ENCODE assay signal across 14 cellular contexts in the genomic region with DNA sequence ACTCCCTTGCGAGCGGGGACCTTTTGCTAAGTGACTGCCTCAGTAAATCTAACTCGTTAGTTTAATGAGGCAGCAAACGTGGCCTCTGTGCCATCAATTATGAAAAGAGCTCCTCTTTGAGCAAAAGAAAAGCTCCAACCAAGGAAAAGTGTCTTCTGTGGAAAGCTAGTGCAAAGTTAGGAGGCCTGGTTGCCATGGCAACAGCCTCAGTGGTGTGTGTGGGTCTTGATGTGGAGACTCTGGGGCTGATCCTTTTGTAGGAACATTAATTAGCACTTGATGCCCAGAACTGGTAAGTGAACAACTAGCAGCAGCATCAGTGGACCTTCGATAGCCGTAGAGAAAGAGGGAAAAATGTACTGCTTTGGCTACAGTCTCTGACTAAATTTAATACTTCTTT.
DNase-seq lines count a peak whose midpoint lies in the region; ATAC-seq lines count a peak whose summit lies in the region.
"Had no signal": no experiment of that assay in that cellular context is flagged by ENCODE, and none has a peak within 500 bp of the region (broad histone marks: within the 10 kb centered on the region; RNA-seq: fewer than 3 reads in every experiment).

No MANE protein-coding gene starts in this region.

- DNase-seq in DMS 273 (lab: John Stamatoyannopoulos, UW; ENCODE audit: unreplicated experiment) = peak; percentile 35
- no peak for DNase-seq in DMS 273 treated with DMSO at 0.1 percent for 48 hours (lab: John Stamatoyannopoulos, UW)
- peak; percentile 30 for DNase-seq in Daoy (ENCODE audit: low read depth)
- DNase-seq in T-helper 2 cell treated with Interferon-gamma antibody and Interleukin-4, amounts not matched to agents 5 μg/mL and 100 μg/mL, for 36 hours (ENCODE audit: low spot score) = no peak
- no peak for DNase-seq in naive B cell
- DNase-seq in EL = no peak
- DNase-seq in pons (ENCODE audit: low spot score) = no peak
- DNase-seq: activated CD4-positive, alpha-beta T cell treated with anti-CD3 and anti-CD28 coated beads, Interleukin-2, amount 50 U/mL, for 48 hours; activated effector memory CD4-positive, alpha-beta T cell treated with Interleukin-2 at 50 U/mL for 16 hours; NCI-H2107; NK-92 treated with Interleukin-12 subunit alpha and Interleukin-12 subunit beta, amount 100 ng/mL, for 24 hours; SIG-M5 had no signal

- H3K4me3 Mint-ChIP-seq in T-helper 2 cell treated with Interferon-gamma antibody and Interleukin-4, amounts not matched to agents 5 μg/mL and 100 μg/mL, for 36 hours = no peak overlapping the region
- peak overlapping the region in 1 of 8 donors; percentile 25 for H3K4me3 Mint-ChIP-seq in naive B cell
- H3K4me3 Mint-ChIP-seq: stimulated activated naive CD8-positive, alpha-beta T cell treated with anti-CD3 and anti-CD28 coated beads, Interleukin-15, Interleukin-2, amounts not matched to agents 100 ng/mL and 50 ng/mL, for 24 hours had no signal

- peaks cover 64% of the 10 kb centered on the region for H3K4me1 Mint-ChIP-seq in T-helper 2 cell treated with Interferon-gamma antibody and Interleukin-4, amounts not matched to agents 5 μg/mL and 100 μg/mL, for 36 hours (ENCODE audit: low read depth)
- H3K4me1 Mint-ChIP-seq in naive B cell = peaks cover 68 to 89% (median 71%) of the 10 kb centered on the region in 3 donors

- H3K9me3 Mint-ChIP-seq in T-helper 2 cell treated with Interferon-gamma antibody and Interleukin-4, amounts not matched to agents 5 μg/mL and 100 μg/mL, for 36 hours = no peaks in the 10 kb centered on the region
- no peaks in the 10 kb centered on the region for H3K9me3 Mint-ChIP-seq in naive B cell
- H3K9me3 Mint-ChIP-seq: stimulated activated naive CD8-positive, alpha-beta T cell treated with anti-CD3 and anti-CD28 coated beads, Interleukin-15, Interleukin-2, amounts not matched to agents 100 ng/mL and 50 ng/mL, for 24 hours had no signal

- no peaks in the 10 kb centered on the region for H3K27me3 Mint-ChIP-seq in T-helper 2 cell treated with Interferon-gamma antibody and Interleukin-4, amounts not matched to agents 5 μg/mL and 100 μg/mL, for 36 hours (ENCODE audit: low read depth)
- H3K27me3 Mint-ChIP-seq in naive B cell = no peaks in the 10 kb centered on the region
- H3K27me3 Mint-ChIP-seq: stimulated activated naive CD8-positive, alpha-beta T cell treated with anti-CD3 and anti-CD28 coated beads, Interleukin-15, Interleukin-2, amounts not matched to agents 100 ng/mL and 50 ng/mL, for 24 hours had no signal

- peaks cover 44% of the 10 kb centered on the region for H3K36me3 Mint-ChIP-seq in T-helper 2 cell treated with Interferon-gamma antibody and Interleukin-4, amounts not matched to agents 5 μg/mL and 100 μg/mL, for 36 hours (ENCODE audit: low read depth)
- peaks cover 4 to 6% of the 10 kb centered on the region in 2 donors for H3K36me3 Mint-ChIP-seq in naive B cell

- H3K27ac Mint-ChIP-seq in T-helper 2 cell treated with Interferon-gamma antibody and Interleukin-4, amounts not matched to agents 5 μg/mL and 100 μg/mL, for 36 hours = peak overlapping the region; percentile 53
- H3K27ac Mint-ChIP-seq in naive B cell = peak overlapping the region in 4 of 6 donors; percentile 47 to 80 (median 68)

- ATAC-seq in naive B cell (ENCODE audit: low read depth in 2 of 2) (no peak), HG02970 (IDR thresholded peaks at IDR 0.05; ENCODE audit: low FRiP score, unreplicated experiment) (no peak)

Comparison
In these comparisons a context has a peak if more than half of its experiments do, and no peak if none do; other contexts are left out.
1. DNase-seq: peak in DMS 273 (single experiment) and Daoy (single experiment); none in DMS 273 treated with DMSO at 0.1 percent for 48 hours (single experiment), T-helper 2 cell treated with Interferon-gamma antibody and Interleukin-4, amounts not matched to agents 5 μg/mL and 100 μg/mL, for 36 hours (single experiment), naive B cell (single experiment), EL (single experiment) and pons (single experiment).